Comparison of ENCODE assay signal across 14 cellular contexts in genomic region chr12:57130941-57131340, GRCh38. TPM values are rescaled to one million over a fixed set of nuclear protein-coding genes. Genes with fewer than 3 reads are reported as not detected.
DNase-seq lines count a peak whose midpoint lies in the region; ATAC-seq, FAIRE-seq and TF ChIP-seq lines count a peak whose summit lies in the region.
"Had no signal": no experiment of that assay in that cellular context is flagged by ENCODE, and none has a peak within 500 bp of the region (broad histone marks: within the 10 kb centered on the region; RNA-seq: fewer than 3 reads in every experiment).

No MANE protein-coding gene starts in this region.

- FAIRE-seq in GM19239 (lab: Jason Lieb, UNC): no peak

- H3K36me3 Mint-ChIP-seq in MCF 10A (ENCODE audit: insufficient read depth, unreplicated experiment): peaks cover 5% of the 10 kb centered on the region

- H3K9ac ChIP-seq in mammary epithelial cell (ENCODE audit: insufficient read depth, low read length) (no peak overlapping the region), neural cell (ENCODE audit: low read length) (no peak overlapping the region)

- dilution Hi-C loops in mammary epithelial cell (cut with HindIII; ENCODE audit: low sequenced_read_pairs): no loop called here

- H3K4me2 ChIP-seq in mammary epithelial cell (ENCODE audit: insufficient read depth, low read depth, low read length) (no peak overlapping the region), neural cell (ENCODE audit: low read length) (peak overlapping the region; percentile 95)

- POLR2A ChIA-PET in MCF 10A (lab: Yijun Ruan, JAX): interaction anchor here (1.1 to 5.4 kb wide), 6 partner anchors 18 to 45 kb away, joined by 3 to 36 read pairs (median 6); no protein-coding TSS in a partner anchor

- H3K27ac Mint-ChIP-seq in MCF 10A (ENCODE audit: low read depth, unreplicated experiment): no peak overlapping the region

- ATAC-seq in upper lobe of right lung: no peak

- no peaks in the 10 kb centered on the region for H3K9me3 Mint-ChIP-seq in MCF 10A (ENCODE audit: unreplicated experiment)

- TF ChIP-seq EP300 in neural cell (conservative IDR thresholded peaks at IDR 0.05; ENCODE audit: poor library complexity, severe bottlenecking): no peak

- H3K4me1 ChIP-seq in mammary epithelial cell (ENCODE audit: insufficient read depth, low read length) (peaks cover 9% of the 10 kb centered on the region), upper lobe of right lung (peaks cover 32% of the 10 kb centered on the region)

- no peaks in the 10 kb centered on the region for H3F3A ChIP-seq in neural cell (ENCODE audit: insufficient read depth, low read length, poor library complexity, severe bottlenecking)

- TF ChIP-seq CTCF in MCF 10A (IDR thresholded peaks at IDR 0.05; ENCODE audit: unreplicated experiment) (no peak), mammary epithelial cell (conservative IDR thresholded peaks at IDR 0.05 in 1 of 2, IDR thresholded peaks at IDR 0.05 in 1 of 2; ENCODE audit: extremely low read depth in 1 of 2, insufficient read depth in 1 of 2, low read depth in 1 of 2, low read length in 2 of 2) (no peak), dorsolateral prefrontal cortex (IDR thresholded peaks at IDR 0.05 in 54 of 56, conservative IDR thresholded peaks at IDR 0.05 in 2 of 56; ENCODE audit: low read depth in 1 of 56, partially characterized antibody in 56 of 56) (no peak), neural cell (IDR thresholded peaks at IDR 0.05; ENCODE audit: poor library complexity, severe bottlenecking) (no peak), upper lobe of right lung (IDR thresholded peaks at IDR 0.05) (no peak)

- H3K4me3 Mint-ChIP-seq in MCF 10A (ENCODE audit: unreplicated experiment): peak overlapping the region; percentile 22

- peaks cover 47% of the 10 kb centered on the region for H3K4me1 Mint-ChIP-seq in MCF 10A (ENCODE audit: insufficient read depth, unreplicated experiment)

- H3K79me2 ChIP-seq in mammary epithelial cell (ENCODE audit: insufficient read depth, low read length) (no peaks in the 10 kb centered on the region), neural cell (replicated peaks; ENCODE audit: insufficient read depth, low read length) (peaks cover 39% of the 10 kb centered on the region)

- no peak for TF ChIP-seq RAD21 in neural cell (conservative IDR thresholded peaks at IDR 0.05)

- no peak overlapping the region for H3K27ac ChIP-seq in mammary epithelial cell (ENCODE audit: insufficient read depth, low read depth, low read length)
- peak overlapping the region in 50 of 59 donors; percentile 23 to 99 (median 93) for H3K27ac ChIP-seq in dorsolateral prefrontal cortex
- H3K27ac ChIP-seq in neural cell (ENCODE audit: low read length): no peak overlapping the region
- H3K27ac ChIP-seq in upper lobe of right lung: peak overlapping the region; percentile 92

- no peaks in the 10 kb centered on the region for H3K9me2 ChIP-seq in neural cell (ENCODE audit: insufficient read depth, low read length)

- H3K4me3 ChIP-seq in mammary epithelial cell (replicated peaks in 1 of 3; ENCODE audit: insufficient read depth in 1 of 3, low read depth in 2 of 3, low read length in 3 of 3): no peak overlapping the region
- peak overlapping the region in 54 of 59 donors; percentile 3 to 99 (median 88) for H3K4me3 ChIP-seq in dorsolateral prefrontal cortex
- H3K4me3 ChIP-seq in neural cell (ENCODE audit: low read length): peak overlapping the region; percentile 99
- H3K4me3 ChIP-seq in upper lobe of right lung: peak overlapping the region; percentile 83

- in situ Hi-C loops in mammary epithelial cell (cut with MboI; ENCODE audit: low sequenced_read_pairs in 2 of 2): no loop called here

- DNase-seq in MCF 10A (ENCODE audit: unreplicated experiment): no peak
- DNase-seq in mammary epithelial cell: no peak
- DNase-seq in dorsolateral prefrontal cortex: peak in 1 of 10 donors; percentile 14
- DNase-seq in upper lobe of right lung: no peak
- no peak for DNase-seq in NCI-H2196 treated with DMSO at 0.1 percent for 48 hours (lab: John Stamatoyannopoulos, UW; ENCODE audit: unreplicated experiment)
- DNase-seq in AG08395 (ENCODE audit: low spot score): no peak
- no peak for DNase-seq in GM19239 (ENCODE audit: insufficient read length, low spot score)
- DNase-seq: ACHN; activated T-cell treated with anti-CD3 and anti-CD28 coated beads, Interleukin-2, amount 50 U/mL, for 1 hour; islet precursor cell; NCI-H510A treated with DMSO at 0.1 percent for 48 hours had no signal

- no peaks in the 10 kb centered on the region for H3K27me3 ChIP-seq in mammary epithelial cell (ENCODE audit: insufficient read depth, low read length)
- H3K27me3 ChIP-seq in dorsolateral prefrontal cortex: no peaks in the 10 kb centered on the region
- H3K27me3 ChIP-seq in neural cell (ENCODE audit: insufficient read depth, low read depth, low read length): no peaks in the 10 kb centered on the region
- H3K27me3 ChIP-seq in upper lobe of right lung: no peaks in the 10 kb centered on the region

- no peak overlapping the region for H2AFZ ChIP-seq in mammary epithelial cell (ENCODE audit: low read depth, low read length)
- H2AFZ ChIP-seq in neural cell (ENCODE audit: low read depth, low read length): no peak overlapping the region

- H3K27me3 Mint-ChIP-seq in MCF 10A (ENCODE audit: insufficient read depth, unreplicated experiment): no peaks in the 10 kb centered on the region

- H4K20me1 ChIP-seq in mammary epithelial cell (ENCODE audit: insufficient read depth, low read length) (no peaks in the 10 kb centered on the region), neural cell (ENCODE audit: insufficient read depth) (peaks cover 21% of the 10 kb centered on the region)

- no TSS peak for BruUV-seq in MCF 10A (replicated peaks; lab: Mats Ljungman, UMichigan)
- no TSS peak for BruUV-seq in mammary epithelial cell (replicated peaks; lab: Mats Ljungman, UMichigan)

- H3K9me3 ChIP-seq in mammary epithelial cell (replicated peaks; ENCODE audit: insufficient read depth, low read length): no peaks in the 10 kb centered on the region
- H3K9me3 ChIP-seq in neural cell (ENCODE audit: low read length): no peaks in the 10 kb centered on the region
- no peaks in the 10 kb centered on the region for H3K9me3 ChIP-seq in upper lobe of right lung

- intact Hi-C loops in MCF 10A (cut with micrococcal nuclease) (no loop called here), mammary epithelial cell (cut with micrococcal nuclease) (no loop called here), dorsolateral prefrontal cortex (cut with DNase I) (no loop called here), upper lobe of right lung (cut with DNase I) (loop anchor here (5.0 kb wide), 1 partner anchor 46 kb away; no protein-coding TSS in a partner anchor)

- H3K36me3 ChIP-seq in mammary epithelial cell (ENCODE audit: insufficient read depth, low read length) (no peaks in the 10 kb centered on the region), neural cell (ENCODE audit: insufficient read depth, low read length) (no peaks in the 10 kb centered on the region), upper lobe of right lung (no peaks in the 10 kb centered on the region)

- 100% methylated on average over 2 of the region's 2 CpGs for WGBS in mammary epithelial cell (ENCODE audit: low coverage, missing lambda C conversion rate)

- CTCF ChIA-PET in MCF 10A (lab: Yijun Ruan, JAX): interaction anchor here (0.6 to 19.4 kb wide), 3 partner anchors 47 to 472 kb away, joined by 3 to 530 read pairs (median 4); no protein-coding TSS in a partner anchor
- CTCF ChIA-PET in mammary epithelial cell (lab: Charles Lee; ENCODE audit: low non-redundant PET): interaction anchor here (0.5 kb wide), 1 partner anchor 82 kb away, joined by 8 read pairs; no protein-coding TSS in a partner anchor

TF ChIP-seq in neural cell, 6 proteins besides CTCF, POLR2A, EP300 and RAD21:
- TF ChIP-seq TAF1 (IDR thresholded peaks at IDR 0.05; ENCODE audit: low read depth) (no peak), POLR2AphosphoS5 (IDR thresholded peaks at IDR 0.05) (no peak), MXI1 (conservative IDR thresholded peaks at IDR 0.05; ENCODE audit: poor library complexity, severe bottlenecking) (no peak)
TF ChIP-seq in neural cell: peak in this region for 0.

RNA-seq across cellular contexts. Expression of gene LRP1, which starts 2.7 kb away (rescaled TPM):
- total RNA-seq in MCF 10A (2022) (18.9 and 25.3 TPM in 2 replicates), mammary epithelial cell (10 to 100 TPM; 33.2 to 57.0 TPM), dorsolateral prefrontal cortex (100 to 1,000 TPM; 152 to 428 (median 234) TPM), upper lobe of right lung (261 TPM)
- polyA plus RNA-seq in mammary epithelial cell (11.3 TPM), neural cell (18.2 and 27.7 TPM in 2 replicates)
- polyA minus RNA-seq in mammary epithelial cell (75.1 TPM), neural cell (93.7 and 106 TPM in 2 replicates)

RNA-seq across cellular contexts. Expression of gene LRP1-AS, which starts 16.5 kb away (rescaled TPM):
- not detected in 2 replicates for total RNA-seq in MCF 10A (2022)
- not detected for total RNA-seq in mammary epithelial cell
- polyA plus RNA-seq in mammary epithelial cell: not detected
- polyA minus RNA-seq in mammary epithelial cell: not detected
- under 1 TPM in 2 of 120 experiments, not detected in 118; 0.76 to 0.81 TPM for total RNA-seq in dorsolateral prefrontal cortex
- not detected in 2 replicates for polyA plus RNA-seq in neural cell
- polyA minus RNA-seq in neural cell: not detected in 2 replicates
- total RNA-seq in upper lobe of right lung: not detected
- total RNA-seq: dermis microvascular lymphatic vessel endothelial cell; T-helper 2 cell treated with Interferon-gamma antibody and Interleukin-4, amounts not matched to agents 100 ng/mL and 5 ng/mL, for 36 hours had no signal

RNA-seq across cellular contexts. Expression of gene STAT6, which starts 19.8 kb away (rescaled TPM):
- total RNA-seq in MCF 10A (2022) (99.7 and 122 TPM in 2 replicates), mammary epithelial cell (100 to 1,000 TPM in 1 of 2 donors, 10 to 100 TPM in 1; 65.3 to 150 TPM), dorsolateral prefrontal cortex (10 to 100 TPM; 30.1 to 85.6 (median 49.8) TPM), upper lobe of right lung (230 TPM)
- polyA plus RNA-seq in mammary epithelial cell (170 TPM), neural cell (not detected in 2 replicates)
- polyA minus RNA-seq in mammary epithelial cell (136 TPM), neural cell (0.58 TPM in 1 of 2 replicates, not detected in the other)

RNA-seq across cellular contexts. Expression of gene NAB2, which starts 42.0 kb away (rescaled TPM):
- 25.8 and 30.6 TPM in 2 replicates for total RNA-seq in MCF 10A (2022)
- 10 to 100 TPM; 33.8 to 35.3 TPM for total RNA-seq in mammary epithelial cell
- polyA plus RNA-seq in mammary epithelial cell: 28.4 TPM
- 66.6 TPM for polyA minus RNA-seq in mammary epithelial cell
- total RNA-seq in dorsolateral prefrontal cortex: 10 to 100 TPM; 15.3 to 64.0 (median 32.6) TPM
- 15.6 and 16.4 TPM in 2 replicates for polyA plus RNA-seq in neural cell
- polyA minus RNA-seq in neural cell: 17.6 and 20.9 TPM in 2 replicates
- total RNA-seq in upper lobe of right lung: 37.3 TPM

RNA-seq across cellular contexts. Expression of gene NEMP1, which starts 52.4 kb away (rescaled TPM):
- total RNA-seq in MCF 10A (2022) (17.5 and 22.5 TPM in 2 replicates), mammary epithelial cell (10 to 100 TPM in 1 of 2 donors, 1 to 10 TPM in 1; 7.3 to 31.0 TPM), dorsolateral prefrontal cortex (10 to 100 TPM in 52 of 120 experiments, 1 to 10 TPM in 68; 5.4 to 18.4 (median 9.6) TPM), upper lobe of right lung (14.1 TPM)
- polyA plus RNA-seq in mammary epithelial cell (11.4 TPM), neural cell (5.9 and 6.8 TPM in 2 replicates)
- polyA minus RNA-seq in mammary epithelial cell (22.2 TPM), neural cell (3.9 and 4.3 TPM in 2 replicates)

Comparison
In these comparisons a context has a peak if more than half of its experiments do, and no peak if none do; other contexts are left out.
1. H3K27ac ChIP-seq: peak in dorsolateral prefrontal cortex (50 of 59) and upper lobe of right lung (single experiment); none in mammary epithelial cell (single experiment) and neural cell (single experiment).
2. H3K4me3 ChIP-seq: peak in dorsolateral prefrontal cortex (54 of 59), neural cell (single experiment) and upper lobe of right lung (single experiment); none in mammary epithelial cell (0 of 3).